ENCODE assay signal across 1 cellular context in the genomic region with DNA sequence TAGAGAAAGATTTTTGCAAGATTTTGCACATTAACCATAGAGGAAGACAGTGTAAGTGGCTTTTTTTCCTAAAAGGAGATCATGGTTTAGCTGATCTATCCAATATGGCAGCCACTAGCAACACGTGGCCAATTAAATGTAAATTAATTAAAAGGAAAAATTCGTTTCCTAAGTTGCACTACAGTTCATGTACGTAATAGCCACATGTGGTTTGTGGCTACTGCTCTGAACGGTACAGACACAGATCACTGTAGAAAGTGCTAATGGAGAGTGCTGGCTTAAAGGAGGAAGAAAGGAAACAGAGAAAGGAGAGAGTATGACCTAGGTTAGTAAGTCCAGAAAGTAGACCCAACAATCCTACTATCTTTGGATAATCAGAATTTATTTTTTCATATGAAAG.
TF ChIP-seq lines count a peak whose summit lies in the region.

No MANE protein-coding gene starts in this region.

TF ChIP-seq in H1, 55 proteins besides CTCF, POLR2A, EP300 and RAD21:
- TF ChIP-seq ZNF274 (IDR thresholded peaks at IDR 0.05; ENCODE audit: borderline replicate concordance, extremely low read depth, low read length), result no peak
- no peak for TF ChIP-seq RBBP5 (IDR thresholded peaks at IDR 0.05; ENCODE audit: borderline replicate concordance, low read depth, low read length)
- no peak for TF ChIP-seq JUND (IDR thresholded peaks at IDR 0.05; ENCODE audit: low read length)
- no peak for TF ChIP-seq HDAC6 (IDR thresholded peaks at IDR 0.05; ENCODE audit: low read depth, low read length)
- TF ChIP-seq KDM5A (IDR thresholded peaks at IDR 0.05; ENCODE audit: low read length), result no peak
- TF ChIP-seq NANOG (IDR thresholded peaks at IDR 0.05; ENCODE audit: insufficient read depth, low read depth, low read length, poor library complexity, severe bottlenecking), result no peak
